In genomic region chr11:96229354-96229973, GRCh38 we compare ENCODE assay signal across 8 cellular contexts.
DNase-seq lines count a peak whose midpoint lies in the region; ATAC-seq and TF ChIP-seq lines count a peak whose summit lies in the region.

No MANE protein-coding gene starts in this region.

- H3K27me3 ChIP-seq in right atrium auricular region, result no peaks in the 10 kb centered on the region
- no peaks in the 10 kb centered on the region for H3K27me3 ChIP-seq in muscle layer of duodenum (ENCODE audit: low read depth, low read length)
- no peaks in the 10 kb centered on the region for H3K27me3 ChIP-seq in uterus

- BruUV-seq in Calu3 (replicated peaks; lab: Mats Ljungman, UMichigan), result no TSS peak

- H3K36me3 ChIP-seq in right atrium auricular region (no peaks in the 10 kb centered on the region), muscle layer of duodenum (ENCODE audit: control insufficient read depth in 1 of 2, insufficient read depth in 2 of 2, low read length in 2 of 2) (no peaks in the 10 kb centered on the region), uterus (no peaks in the 10 kb centered on the region)

- H3K4me3 Mint-ChIP-seq in activated T-helper 17 cell treated with anti-CD3 and anti-CD28 coated beads, Interleukin-2, amount 50 U/mL, for 72 hours, result peak overlapping the region; percentile 57
- H3K4me3 Mint-ChIP-seq in Calu3 (ENCODE audit: low read depth, unreplicated experiment), result no peak overlapping the region

- H3K4me1 ChIP-seq in right atrium auricular region (peaks cover 0 to 34% of the 10 kb centered on the region in 2 donors), muscle layer of duodenum (ENCODE audit: control insufficient read depth in 1 of 2, insufficient read depth in 2 of 2, low read length in 2 of 2) (peaks cover 8 to 13% of the 10 kb centered on the region in 2 donors), uterus (peaks cover 0 to 6% of the 10 kb centered on the region in 2 donors)

- DNase-seq in right atrium auricular region (ENCODE audit: low spot score) (no peak), left ventricle myocardium superior (no peak), uterus (no peak), NK-92 (lab: John Stamatoyannopoulos, UW; ENCODE audit: unreplicated experiment) (no peak), Calu3 (no peak)

- intact Hi-C loops in left ventricle myocardium superior (cut with micrococcal nuclease) (no loop called here), uterus (cut with DNase I; ENCODE audit: low total_unique reads) (no loop called here), Calu3 (cut with micrococcal nuclease; ENCODE audit: unreplicated experiment) (no loop called here)

- H3K9me3 Mint-ChIP-seq in activated T-helper 17 cell treated with anti-CD3 and anti-CD28 coated beads, Interleukin-2, amount 50 U/mL, for 72 hours, result no peaks in the 10 kb centered on the region
- H3K9me3 Mint-ChIP-seq in Calu3 (ENCODE audit: low read depth, unreplicated experiment), result peaks cover under 1% of the 10 kb centered on the region

- CTCF ChIA-PET in Calu3 (lab: Charles Lee), result interaction anchor here (0.6 kb wide), 3 partner anchors 13 to 959 kb away, joined by 3 to 4 read pairs (median 4); no protein-coding TSS in a partner anchor

- H3K27ac ChIP-seq in right atrium auricular region (peak overlapping the region; percentile 64 to 76), muscle layer of duodenum (ENCODE audit: low read length) (peak overlapping the region; percentile 68), uterus (peak overlapping the region; percentile 47 to 73)

- ATAC-seq in left ventricle myocardium superior, result no peak
- peak; percentile 81 for ATAC-seq in activated T-helper 17 cell treated with anti-CD3 and anti-CD28 coated beads, Interleukin-2, amount 50 U/mL, for 72 hours (replicated peaks)
- no peak for ATAC-seq in HG02678 (IDR thresholded peaks at IDR 0.05; ENCODE audit: unreplicated experiment)

- H3K9me3 ChIP-seq in right atrium auricular region (no peaks in the 10 kb centered on the region), muscle layer of duodenum (ENCODE audit: control insufficient read depth in 1 of 2, low read length in 2 of 2) (no peaks in the 10 kb centered on the region), uterus (no peaks in the 10 kb centered on the region)

- H3K27ac Mint-ChIP-seq in activated T-helper 17 cell treated with anti-CD3 and anti-CD28 coated beads, Interleukin-2, amount 50 U/mL, for 72 hours, result peak overlapping the region; percentile 74
- no peak overlapping the region for H3K27ac Mint-ChIP-seq in Calu3 (ENCODE audit: unreplicated experiment)

- H3K4me3 ChIP-seq in right atrium auricular region (no peak overlapping the region), muscle layer of duodenum (ENCODE audit: low read depth in 1 of 2, low read length in 2 of 2) (no peak overlapping the region), uterus (no peak overlapping the region)

- H3K4me1 Mint-ChIP-seq in activated T-helper 17 cell treated with anti-CD3 and anti-CD28 coated beads, Interleukin-2, amount 50 U/mL, for 72 hours, result peaks cover 37% of the 10 kb centered on the region
- peaks cover 42% of the 10 kb centered on the region for H3K4me1 Mint-ChIP-seq in Calu3 (ENCODE audit: low read depth, unreplicated experiment)

- TF ChIP-seq CTCF in right atrium auricular region (IDR thresholded peaks at IDR 0.05) (no peak), uterus (IDR thresholded peaks at IDR 0.05) (no peak), Calu3 (IDR thresholded peaks at IDR 0.05; ENCODE audit: unreplicated experiment) (no peak)

- peaks cover 13% of the 10 kb centered on the region for H3K36me3 Mint-ChIP-seq in activated T-helper 17 cell treated with anti-CD3 and anti-CD28 coated beads, Interleukin-2, amount 50 U/mL, for 72 hours (ENCODE audit: low read depth)
- H3K36me3 Mint-ChIP-seq in Calu3 (ENCODE audit: insufficient read depth, unreplicated experiment), result no peaks in the 10 kb centered on the region

- H3K27me3 Mint-ChIP-seq in activated T-helper 17 cell treated with anti-CD3 and anti-CD28 coated beads, Interleukin-2, amount 50 U/mL, for 72 hours, result no peaks in the 10 kb centered on the region
- H3K27me3 Mint-ChIP-seq in Calu3 (ENCODE audit: unreplicated experiment), result no peaks in the 10 kb centered on the region

- no peak for TF ChIP-seq POLR2A in uterus (IDR thresholded peaks at IDR 0.05)
